Comparison of ENCODE assay signal across 1 cellular context in the genomic region with DNA sequence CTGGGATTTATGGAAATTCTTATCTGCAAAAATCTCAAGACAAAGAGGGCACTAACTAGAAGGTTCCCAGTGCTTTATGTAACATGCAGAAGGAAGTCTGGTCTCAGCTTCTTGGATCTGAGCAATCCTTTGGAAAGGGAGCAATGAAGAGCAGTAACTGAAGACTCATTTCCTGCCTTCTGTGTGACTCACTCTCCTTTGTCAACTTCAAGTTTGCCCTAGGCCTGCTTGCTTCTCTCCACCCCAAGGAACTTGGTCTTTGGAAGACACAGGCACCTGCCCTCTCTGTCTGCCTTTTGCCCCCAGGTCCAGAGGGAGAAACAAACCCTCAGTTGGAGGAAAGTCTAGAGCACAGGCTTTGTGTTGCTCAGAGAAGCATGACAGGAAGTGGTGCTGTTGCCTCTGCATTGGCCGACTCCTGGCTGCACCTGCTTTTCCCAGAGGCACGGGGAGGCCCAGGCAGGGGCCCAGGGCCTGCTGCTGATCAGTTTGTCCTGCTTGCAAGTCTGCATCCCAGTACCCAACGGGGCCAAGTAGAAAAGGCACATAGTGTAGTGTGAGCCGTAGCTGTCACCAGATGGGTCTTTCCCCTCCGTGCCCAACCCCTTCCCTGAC.
TF ChIP-seq lines count a peak whose summit lies in the region.

No MANE protein-coding gene starts in this region.

TF ChIP-seq in SK-N-SH treated with all-trans-retinoic acid at 6 μM for 48 hours, 23 proteins besides CTCF, POLR2A, EP300 and RAD21 (continued from another document):
- TF ChIP-seq, protein P1, sequence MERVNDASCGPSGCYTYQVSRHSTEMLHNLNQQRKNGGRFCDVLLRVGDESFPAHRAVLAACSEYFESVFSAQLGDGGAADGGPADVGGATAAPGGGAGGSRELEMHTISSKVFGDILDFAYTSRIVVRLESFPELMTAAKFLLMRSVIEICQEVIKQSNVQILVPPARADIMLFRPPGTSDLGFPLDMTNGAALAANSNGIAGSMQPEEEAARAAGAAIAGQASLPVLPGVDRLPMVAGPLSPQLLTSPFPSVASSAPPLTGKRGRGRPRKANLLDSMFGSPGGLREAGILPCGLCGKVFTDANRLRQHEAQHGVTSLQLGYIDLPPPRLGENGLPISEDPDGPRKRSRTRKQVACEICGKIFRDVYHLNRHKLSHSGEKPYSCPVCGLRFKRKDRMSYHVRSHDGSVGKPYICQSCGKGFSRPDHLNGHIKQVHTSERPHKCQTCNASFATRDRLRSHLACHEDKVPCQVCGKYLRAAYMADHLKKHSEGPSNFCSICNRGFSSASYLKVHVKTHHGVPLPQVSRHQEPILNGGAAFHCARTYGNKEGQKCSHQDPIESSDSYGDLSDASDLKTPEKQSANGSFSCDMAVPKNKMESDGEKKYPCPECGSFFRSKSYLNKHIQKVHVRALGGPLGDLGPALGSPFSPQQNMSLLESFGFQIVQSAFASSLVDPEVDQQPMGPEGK (CRISPR knock-in tag; IDR thresholded peaks at IDR 0.05; ENCODE audit: borderline replicate concordance), result peak; percentile 43; the same call in 1 of the 2 replicates
- TF ChIP-seq OSR1 (CRISPR knock-in tag; IDR thresholded peaks at IDR 0.05), result peak; percentile 90; the same call in 1 of the 2 replicates
- TF ChIP-seq TOX (CRISPR knock-in tag; IDR thresholded peaks at IDR 0.05; ENCODE audit: borderline replicate concordance), result 0 out of 2 replicates have a peak, but pooled peaks have one; percentile 24
- TF ChIP-seq ZFP3 (CRISPR knock-in tag; IDR thresholded peaks at IDR 0.05), result peak; percentile 28; the same call in 1 of the 2 replicates
- no peak for TF ChIP-seq CSDC2 (CRISPR knock-in tag; IDR thresholded peaks at IDR 0.05)
TF ChIP-seq in SK-N-SH treated with all-trans-retinoic acid at 6 μM for 48 hours: peak in this region for 6.
